In genomic region chr10:43863270-43863669, GRCh38 we compare ENCODE assay signal across 2 cellular contexts.
TF ChIP-seq lines count a peak whose summit lies in the region.

No MANE protein-coding gene starts in this region.

TF ChIP-seq in SK-N-SH treated with all-trans-retinoic acid at 6 μM for 48 hours, 23 proteins besides CTCF, POLR2A, EP300 and RAD21 (continued from another document):
- TF ChIP-seq PATZ1 (CRISPR knock-in tag; IDR thresholded peaks at IDR 0.05; ENCODE audit: borderline replicate concordance) (no peak), ARNTL (CRISPR knock-in tag; IDR thresholded peaks at IDR 0.05; ENCODE audit: borderline replicate concordance, low read depth) (no peak), RARB (CRISPR knock-in tag; IDR thresholded peaks at IDR 0.05) (no peak), ZNF565 (CRISPR knock-in tag; conservative IDR thresholded peaks at IDR 0.05; ENCODE audit: low read depth) (no peak), ZNF8 (CRISPR knock-in tag; IDR thresholded peaks at IDR 0.05) (no peak), ZFP30 (CRISPR knock-in tag; IDR thresholded peaks at IDR 0.05) (no peak), OSR1 (CRISPR knock-in tag; IDR thresholded peaks at IDR 0.05) (no peak), TSHZ2 (CRISPR knock-in tag; IDR thresholded peaks at IDR 0.05) (no peak), TOX (CRISPR knock-in tag; IDR thresholded peaks at IDR 0.05; ENCODE audit: borderline replicate concordance) (no peak), ISL1 (CRISPR knock-in tag; IDR thresholded peaks at IDR 0.05) (no peak), ZFP3 (CRISPR knock-in tag; IDR thresholded peaks at IDR 0.05) (no peak), PPARA (CRISPR knock-in tag; IDR thresholded peaks at IDR 0.05; ENCODE audit: borderline replicate concordance) (no peak), GLIS3 (CRISPR knock-in tag; IDR thresholded peaks at IDR 0.05) (no peak), ESRRG (CRISPR knock-in tag; IDR thresholded peaks at IDR 0.05) (no peak), POU6F1 (CRISPR knock-in tag; IDR thresholded peaks at IDR 0.05; ENCODE audit: borderline replicate concordance, low read depth) (no peak)

TF ChIP-seq in WTC11, 78 proteins besides CTCF, POLR2A, EP300 and RAD21 (continued from another document):
- TF ChIP-seq PRDM15 (CRISPR knock-in tag; IDR thresholded peaks at IDR 0.05) (no peak), E2F4 (CRISPR knock-in tag; IDR thresholded peaks at IDR 0.05; ENCODE audit: borderline replicate concordance, low read depth) (no peak), NFE2L1 (CRISPR knock-in tag; IDR thresholded peaks at IDR 0.05) (no peak), ATF3 (CRISPR knock-in tag; conservative IDR thresholded peaks at IDR 0.05) (no peak), FOXP4 (CRISPR knock-in tag; IDR thresholded peaks at IDR 0.05) (no peak), IRF1 (CRISPR knock-in tag; IDR thresholded peaks at IDR 0.05) (no peak), KAT7 (CRISPR knock-in tag; IDR thresholded peaks at IDR 0.05; ENCODE audit: borderline replicate concordance) (no peak), NFYB (CRISPR knock-in tag; conservative IDR thresholded peaks at IDR 0.05; ENCODE audit: low read depth) (no peak)
TF ChIP-seq in WTC11: peak in this region for 0.
